In genomic region chr2:199455186-199455532, GRCh38 we compare ENCODE assay signal across 10 cellular contexts. TPM values are rescaled to one million over a fixed set of nuclear protein-coding genes. Genes with fewer than 3 reads are reported as not detected.
DNase-seq lines count a peak whose midpoint lies in the region; ATAC-seq and TF ChIP-seq lines count a peak whose summit lies in the region.
"Had no signal": no experiment of that assay in that cellular context is flagged by ENCODE, and none has a peak within 500 bp of the region (broad histone marks: within the 10 kb centered on the region; RNA-seq: fewer than 3 reads in every experiment).

No MANE protein-coding gene starts in this region.

- H3K9me3 ChIP-seq in RWPE2 (ENCODE audit: severe bottlenecking) (no peaks in the 10 kb centered on the region), skeletal muscle satellite cell (replicated peaks; ENCODE audit: low read length) (no peaks in the 10 kb centered on the region)

- peak overlapping the region; percentile 87 for H3K4me2 ChIP-seq in skeletal muscle satellite cell (ENCODE audit: low read length)

- ATAC-seq in RWPE2 (ENCODE audit: low read depth) (no peak), GM18861 (IDR thresholded peaks at IDR 0.05; ENCODE audit: unreplicated experiment) (no peak), HG02938 (IDR thresholded peaks at IDR 0.05; ENCODE audit: unreplicated experiment) (no peak)

- H3K9ac ChIP-seq in skeletal muscle satellite cell (ENCODE audit: low read depth, low read length), result peak overlapping the region; percentile 64

- DNase-seq in DMS53 treated with DMSO at 0.1 percent for 48 hours (lab: John Stamatoyannopoulos, UW; ENCODE audit: unreplicated experiment) (peak; percentile 54), DMS53 (lab: John Stamatoyannopoulos, UW) (no peak), RWPE2 (ENCODE audit: low spot score) (no peak), fibroblast of the aortic adventitia (ENCODE audit: low read depth) (no peak), cerebellar nuclear complex (lab: John Stamatoyannopoulos, UW) (no peak)
- DNase-seq: head of caudate nucleus had no signal

- H3K27me3 ChIP-seq in RWPE2 (ENCODE audit: insufficient read depth, poor library complexity, severe bottlenecking), result no peaks in the 10 kb centered on the region
- H3K27me3 ChIP-seq in skeletal muscle satellite cell (ENCODE audit: control insufficient read depth, insufficient read depth, low read length), result no peaks in the 10 kb centered on the region

- no peak for TF ChIP-seq CTCF in RWPE2 (IDR thresholded peaks at IDR 0.05; ENCODE audit: poor library complexity, severe bottlenecking)
- TF ChIP-seq CTCF in fibroblast of the aortic adventitia (IDR thresholded peaks at IDR 0.05; ENCODE audit: insufficient read depth, low read length), result no peak

- peak overlapping the region; percentile 85 for H3K27ac ChIP-seq in RWPE2 (ENCODE audit: poor library complexity, severe bottlenecking)

- H3K4me3 ChIP-seq in RWPE2 (ENCODE audit: severe bottlenecking) (peak overlapping the region; percentile 62), fibroblast of the aortic adventitia (ENCODE audit: low read depth, low read length) (peak overlapping the region; percentile 91), skeletal muscle satellite cell (ENCODE audit: low read length) (peak overlapping the region; percentile 79)

- peaks cover 20% of the 10 kb centered on the region for H3K4me1 ChIP-seq in RWPE2 (ENCODE audit: insufficient read depth, poor library complexity, severe bottlenecking)
- peaks cover 12% of the 10 kb centered on the region for H3K4me1 ChIP-seq in skeletal muscle satellite cell (ENCODE audit: control insufficient read depth, insufficient read depth, low read length)

- H3K36me3 ChIP-seq in RWPE2 (ENCODE audit: low read depth), result peaks cover 24% of the 10 kb centered on the region
- H3K36me3 ChIP-seq in skeletal muscle satellite cell (ENCODE audit: insufficient read depth, low read length), result no peaks in the 10 kb centered on the region

RNA-seq across cellular contexts. Expression of gene SATB2, which starts 2.6 kb away (rescaled TPM):
- total RNA-seq in fibroblast of the aortic adventitia (ENCODE audit: low replicate concordance), result 2.3 and 12.7 TPM in 2 replicates
- 7.9 and 10.4 TPM in 2 replicates for total RNA-seq in skeletal muscle satellite cell (2012; rRNA removed)
- total RNA-seq: activated T-helper 1 cell treated with anti-CD3 and anti-CD28 coated beads, Interleukin-12 subunit alpha, Interleukin-12 subunit beta, Interleukin-2, Interleukin-4 antibody, amounts not matched to agents 30 ng/mL and 10 ng/mL and 1 ng/mL, durations not matched to agents 14 hours and 24 hours and 36 hours had no signal
